19 cellular contexts compared by ENCODE assay signal in genomic region chr5:3709058-3709723, GRCh38.
DNase-seq lines count a peak whose midpoint lies in the region; ATAC-seq and TF ChIP-seq lines count a peak whose summit lies in the region.
"Had no signal": no experiment of that assay in that cellular context is flagged by ENCODE, and none has a peak within 500 bp of the region (broad histone marks: within the 10 kb centered on the region; RNA-seq: fewer than 3 reads in every experiment).

No MANE protein-coding gene starts in this region.

- no peaks in the 10 kb centered on the region for H3K27me3 Mint-ChIP-seq in WTC11 (ENCODE audit: low read depth)
- H3K27me3 Mint-ChIP-seq: B cell; CD4-positive, CD25-positive, alpha-beta regulatory T cell; IgD-negative memory B cell had no signal

- H3K27ac Mint-ChIP-seq in WTC11: peak overlapping the region; percentile 95
- H3K27ac Mint-ChIP-seq: B cell; CD4-positive, CD25-positive, alpha-beta regulatory T cell; IgD-negative memory B cell had no signal

- POLR2A ChIA-PET in WTC11 (lab: Charles Lee): interaction anchor here (0.6 kb wide), 1 partner anchor 586 kb away, joined by 6 read pairs; no protein-coding TSS in a partner anchor

- H3K4me1 ChIP-seq in HUES6 (ENCODE audit: control insufficient read depth, insufficient read depth, low read length) (peaks cover 15% of the 10 kb centered on the region), iPS-18a (ENCODE audit: control insufficient read depth, low read depth, low read length) (peaks cover 19% of the 10 kb centered on the region)
- H3K4me1 ChIP-seq: Caco-2, Peyer's patch had no signal

- peaks cover 28% of the 10 kb centered on the region for H3K4me1 Mint-ChIP-seq in WTC11
- H3K4me1 Mint-ChIP-seq: B cell, IgD-negative memory B cell had no signal

- no peaks in the 10 kb centered on the region for H3K36me3 Mint-ChIP-seq in WTC11
- H3K36me3 Mint-ChIP-seq: CD4-positive, CD25-positive, alpha-beta regulatory T cell; IgD-negative memory B cell had no signal

- H3K4me3 Mint-ChIP-seq in WTC11: peak overlapping the region; percentile 20
- H3K4me3 Mint-ChIP-seq: B cell; CD4-positive, CD25-positive, alpha-beta regulatory T cell; IgD-negative memory B cell had no signal

- H3K9ac ChIP-seq in HUES6 (ENCODE audit: low read length) (no peak overlapping the region), iPS-18a (ENCODE audit: low read length) (peak overlapping the region; percentile 8)

- H3K36me3 ChIP-seq in HUES6 (ENCODE audit: control insufficient read depth, insufficient read depth, low read length) (no peaks in the 10 kb centered on the region), iPS-18a (ENCODE audit: control insufficient read depth, low read depth, low read length) (no peaks in the 10 kb centered on the region)
- H3K36me3 ChIP-seq: Peyer's patch had no signal

- ATAC-seq in WTC11: peak; percentile 77
- no peak for ATAC-seq in HG02763 (IDR thresholded peaks at IDR 0.05; ENCODE audit: unreplicated experiment)
- ATAC-seq in HG03159 (IDR thresholded peaks at IDR 0.05; ENCODE audit: unreplicated experiment): no peak
- ATAC-seq: HCT116, SK-N-SH treated with all-trans-retinoic acid at 6 μM for 48 hours had no signal

- H3K9me3 ChIP-seq in HUES6 (ENCODE audit: control insufficient read depth, insufficient read depth, low read depth, low read length) (no peaks in the 10 kb centered on the region), iPS-18a (ENCODE audit: control insufficient read depth, low read depth, low read length) (no peaks in the 10 kb centered on the region)
- H3K9me3 ChIP-seq: Caco-2, Peyer's patch had no signal

- peaks cover 11% of the 10 kb centered on the region for H3K9me3 Mint-ChIP-seq in WTC11

- H3K4me3 ChIP-seq in HUES6 (ENCODE audit: low read depth, low read length): peak overlapping the region; percentile 31
- H3K4me3 ChIP-seq in iPS-18a (ENCODE audit: low read length): peak overlapping the region; percentile 44
- H3K4me3 ChIP-seq: Peyer's patch had no signal

- CTCF ChIA-PET in WTC11 (lab: Charles Lee): interaction anchor here (1.9 to 2.6 kb wide), 2 partner anchors 103 to 106 kb away, joined by 5 to 6 read pairs; no protein-coding TSS in a partner anchor

- H3K27me3 ChIP-seq in HUES6 (ENCODE audit: control insufficient read depth, insufficient read depth, low read length): no peaks in the 10 kb centered on the region
- H3K27me3 ChIP-seq in iPS-18a (ENCODE audit: control insufficient read depth, insufficient read depth, low read length): no peaks in the 10 kb centered on the region
- H3K27me3 ChIP-seq: Peyer's patch had no signal

- TF ChIP-seq CTCF in WTC11 (IDR thresholded peaks at IDR 0.05): no peak

- DNase-seq in WTC11 (ENCODE audit: low spot score) (no peak), retina (peak; percentile 38), SKM-1 treated with dmso at 0.1 percent for 144 hours (lab: John Stamatoyannopoulos, UW; ENCODE audit: unreplicated experiment) (no peak)
- DNase-seq: ACHN; Caco-2; CD4-positive, CD25-positive, alpha-beta regulatory T cell; NCI-H1417 treated with DMSO at 0.1 percent for 48 hours; NCI-H2029; NCI-H2171 treated with DMSO at 0.1 percent for 48 hours; Peyer's patch; Right ventricle myocardium superior had no signal

- H3K27ac ChIP-seq in HUES6 (ENCODE audit: low read depth, low read length) (no peak overlapping the region), iPS-18a (ENCODE audit: low read length) (peak overlapping the region; percentile 19)
- H3K27ac ChIP-seq: Peyer's patch had no signal

TF ChIP-seq in WTC11, 78 proteins besides CTCF, POLR2A, EP300 and RAD21:
- TF ChIP-seq GABPB1 (CRISPR knock-in tag; IDR thresholded peaks at IDR 0.05) (no peak), ETV6 (CRISPR knock-in tag; IDR thresholded peaks at IDR 0.05) (0 out of 2 replicates have a peak, but pooled peaks have one; percentile 50), FOXJ3 (CRISPR knock-in tag; IDR thresholded peaks at IDR 0.05; ENCODE audit: borderline replicate concordance) (no peak)
